In the genomic region with DNA sequence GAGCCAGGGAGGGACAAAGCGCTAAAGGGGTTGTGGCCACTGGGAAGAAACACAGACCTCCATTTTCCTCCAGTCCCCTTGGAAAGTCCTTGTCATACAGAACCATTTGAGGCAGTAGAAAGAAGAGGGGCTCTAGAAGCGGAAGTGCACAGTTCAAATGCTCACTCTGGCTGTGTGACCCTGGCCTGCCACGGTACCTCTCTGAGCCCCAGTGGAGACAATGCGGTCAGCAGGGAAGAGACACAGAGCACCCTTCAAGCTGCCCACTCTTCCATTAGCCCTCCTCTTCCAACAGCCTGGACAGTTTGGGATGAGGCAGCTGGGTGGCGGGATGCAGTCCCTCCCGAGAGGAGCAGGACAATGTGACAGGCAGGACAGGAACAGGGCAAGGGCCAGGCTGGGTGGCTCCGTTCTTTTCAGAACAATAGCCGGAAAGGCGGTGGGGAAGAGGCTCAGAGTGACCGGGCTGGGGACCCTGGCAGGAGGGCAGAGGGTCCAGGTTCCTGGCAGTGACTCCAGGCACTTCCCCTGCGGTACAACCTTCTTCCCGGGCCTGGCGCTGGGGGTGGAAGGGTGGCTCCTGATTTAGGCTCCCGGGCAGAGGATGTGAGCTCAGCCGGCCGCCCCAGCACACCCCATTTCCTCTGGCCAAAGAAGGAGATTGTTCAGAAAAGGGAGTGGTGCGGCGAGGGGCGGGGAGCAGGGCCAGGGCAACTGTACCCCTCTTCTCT, we compare ENCODE assay signal across 2 cellular contexts.
TF ChIP-seq lines count a peak whose summit lies in the region.

No MANE protein-coding gene starts in this region.

TF ChIP-seq in HEK293, 187 proteins besides CTCF, POLR2A, EP300 and RAD21:
- TF ChIP-seq, protein P1, sequence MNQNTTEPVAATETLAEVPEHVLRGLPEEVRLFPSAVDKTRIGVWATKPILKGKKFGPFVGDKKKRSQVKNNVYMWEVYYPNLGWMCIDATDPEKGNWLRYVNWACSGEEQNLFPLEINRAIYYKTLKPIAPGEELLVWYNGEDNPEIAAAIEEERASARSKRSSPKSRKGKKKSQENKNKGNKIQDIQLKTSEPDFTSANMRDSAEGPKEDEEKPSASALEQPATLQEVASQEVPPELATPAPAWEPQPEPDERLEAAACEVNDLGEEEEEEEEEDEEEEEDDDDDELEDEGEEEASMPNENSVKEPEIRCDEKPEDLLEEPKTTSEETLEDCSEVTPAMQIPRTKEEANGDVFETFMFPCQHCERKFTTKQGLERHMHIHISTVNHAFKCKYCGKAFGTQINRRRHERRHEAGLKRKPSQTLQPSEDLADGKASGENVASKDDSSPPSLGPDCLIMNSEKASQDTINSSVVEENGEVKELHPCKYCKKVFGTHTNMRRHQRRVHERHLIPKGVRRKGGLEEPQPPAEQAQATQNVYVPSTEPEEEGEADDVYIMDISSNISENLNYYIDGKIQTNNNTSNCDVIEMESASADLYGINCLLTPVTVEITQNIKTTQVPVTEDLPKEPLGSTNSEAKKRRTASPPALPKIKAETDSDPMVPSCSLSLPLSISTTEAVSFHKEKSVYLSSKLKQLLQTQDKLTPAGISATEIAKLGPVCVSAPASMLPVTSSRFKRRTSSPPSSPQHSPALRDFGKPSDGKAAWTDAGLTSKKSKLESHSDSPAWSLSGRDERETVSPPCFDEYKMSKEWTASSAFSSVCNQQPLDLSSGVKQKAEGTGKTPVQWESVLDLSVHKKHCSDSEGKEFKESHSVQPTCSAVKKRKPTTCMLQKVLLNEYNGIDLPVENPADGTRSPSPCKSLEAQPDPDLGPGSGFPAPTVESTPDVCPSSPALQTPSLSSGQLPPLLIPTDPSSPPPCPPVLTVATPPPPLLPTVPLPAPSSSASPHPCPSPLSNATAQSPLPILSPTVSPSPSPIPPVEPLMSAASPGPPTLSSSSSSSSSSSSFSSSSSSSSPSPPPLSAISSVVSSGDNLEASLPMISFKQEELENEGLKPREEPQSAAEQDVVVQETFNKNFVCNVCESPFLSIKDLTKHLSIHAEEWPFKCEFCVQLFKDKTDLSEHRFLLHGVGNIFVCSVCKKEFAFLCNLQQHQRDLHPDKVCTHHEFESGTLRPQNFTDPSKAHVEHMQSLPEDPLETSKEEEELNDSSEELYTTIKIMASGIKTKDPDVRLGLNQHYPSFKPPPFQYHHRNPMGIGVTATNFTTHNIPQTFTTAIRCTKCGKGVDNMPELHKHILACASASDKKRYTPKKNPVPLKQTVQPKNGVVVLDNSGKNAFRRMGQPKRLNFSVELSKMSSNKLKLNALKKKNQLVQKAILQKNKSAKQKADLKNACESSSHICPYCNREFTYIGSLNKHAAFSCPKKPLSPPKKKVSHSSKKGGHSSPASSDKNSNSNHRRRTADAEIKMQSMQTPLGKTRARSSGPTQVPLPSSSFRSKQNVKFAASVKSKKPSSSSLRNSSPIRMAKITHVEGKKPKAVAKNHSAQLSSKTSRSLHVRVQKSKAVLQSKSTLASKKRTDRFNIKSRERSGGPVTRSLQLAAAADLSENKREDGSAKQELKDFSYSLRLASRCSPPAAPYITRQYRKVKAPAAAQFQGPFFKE (tag by site-specific recombination; IDR thresholded peaks at IDR 0.05; ENCODE audit: borderline replicate concordance): no peak
- no peak for TF ChIP-seq PRDM1 (tag by site-specific recombination; IDR thresholded peaks at IDR 0.05)
- TF ChIP-seq, protein P2, sequence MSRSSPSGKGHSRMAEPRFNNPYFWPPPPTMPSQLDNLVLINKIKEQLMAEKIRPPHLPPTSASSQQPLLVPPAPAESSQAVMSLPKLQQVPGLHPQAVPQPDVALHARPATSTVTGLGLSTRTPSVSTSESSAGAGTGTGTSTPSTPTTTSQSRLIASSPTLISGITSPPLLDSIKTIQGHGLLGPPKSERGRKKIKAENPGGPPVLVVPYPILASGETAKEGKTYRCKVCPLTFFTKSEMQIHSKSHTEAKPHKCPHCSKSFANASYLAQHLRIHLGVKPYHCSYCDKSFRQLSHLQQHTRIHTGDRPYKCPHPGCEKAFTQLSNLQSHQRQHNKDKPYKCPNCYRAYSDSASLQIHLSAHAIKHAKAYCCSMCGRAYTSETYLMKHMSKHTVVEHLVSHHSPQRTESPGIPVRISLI (tag by site-specific recombination; IDR thresholded peaks at IDR 0.05): no peak
- TF ChIP-seq ZNF768 (tag by site-specific recombination; IDR thresholded peaks at IDR 0.05): peak; percentile 80

TF ChIP-seq in HepG2, 621 proteins besides CTCF, POLR2A, EP300 and RAD21:
- TF ChIP-seq, protein P3, sequence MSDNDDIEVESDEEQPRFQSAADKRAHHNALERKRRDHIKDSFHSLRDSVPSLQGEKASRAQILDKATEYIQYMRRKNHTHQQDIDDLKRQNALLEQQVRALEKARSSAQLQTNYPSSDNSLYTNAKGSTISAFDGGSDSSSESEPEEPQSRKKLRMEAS (IDR thresholded peaks at IDR 0.05): 0 out of 2 replicates have a peak, but pooled peaks have one; percentile 23
- TF ChIP-seq ZMYM3 (CRISPR knock-in tag; IDR thresholded peaks at IDR 0.05): peak; percentile 85
- peak; percentile 99 for TF ChIP-seq ZNF768 (CRISPR knock-in tag; IDR thresholded peaks at IDR 0.05)
- TF ChIP-seq PHF21A (CRISPR knock-in tag; IDR thresholded peaks at IDR 0.05): no peak
